Comparison of ENCODE assay signal across 28 cellular contexts in the genomic region with DNA sequence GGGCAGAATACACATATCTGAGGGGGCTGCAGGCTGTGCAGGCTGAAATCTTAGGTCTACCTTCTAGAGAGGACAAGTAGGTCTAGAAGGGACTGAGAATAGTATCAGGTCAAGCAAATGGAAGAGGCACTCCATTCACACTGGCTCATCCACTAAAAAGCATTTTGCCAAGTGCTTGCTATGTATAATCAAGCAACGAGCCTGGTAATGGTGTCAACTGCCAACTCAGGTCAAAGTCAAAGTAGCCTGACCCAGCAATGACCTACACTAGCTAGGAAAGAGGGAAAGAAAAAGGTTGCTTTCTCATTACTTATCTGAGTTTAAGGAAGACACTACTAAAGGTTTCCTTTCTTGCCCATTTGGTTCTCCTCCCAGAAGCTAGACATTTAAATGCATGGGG. TPM values are rescaled to one million over a fixed set of nuclear protein-coding genes. Genes with fewer than 3 reads are reported as not detected.
"Had no signal": no experiment of that assay in that cellular context is flagged by ENCODE, and none has a peak within 500 bp of the region (broad histone marks: within the 10 kb centered on the region; RNA-seq: fewer than 3 reads in every experiment).

No MANE protein-coding gene starts in this region.

- H3K9me3 ChIP-seq: ascending aorta, SJCRH30 had no signal

- H3K27me3 ChIP-seq: ascending aorta, SJCRH30 had no signal

- H3K27ac ChIP-seq: ascending aorta, cardiac muscle cell, PC-9, RWPE1, SJCRH30, SK-N-MC had no signal

- H3K4me1 ChIP-seq: ascending aorta had no signal

- DNase-seq: activated CD4-positive, alpha-beta T cell treated with anti-CD3 and anti-CD28 coated beads, Interleukin-2, amount 10 ng/mL, durations not matched to agents 7 days and 5 days; activated CD4-positive, alpha-beta T cell treated with anti-CD3 and anti-CD28 coated beads, Interleukin-2, amount 50 U/mL, for 48 hours; activated CD8-positive, alpha-beta T cell treated with anti-CD3 and anti-CD28 coated beads, Interleukin-2, amount 10 ng/mL, durations not matched to agents 7 days and 5 days; activated gamma-delta T cell; activated naive CD4-positive, alpha-beta T cell treated with Interleukin-2 at 50 U/mL for 16 hours; activated naive CD8-positive, alpha-beta T cell treated with anti-CD3 and anti-CD28 coated beads, Interleukin-2, amount 10 ng/mL, durations not matched to agents 7 days and 5 days; activated T-cell treated with anti-CD3 and anti-CD28 coated beads, Interleukin-2, amount 50 U/mL, for 24 hours; amygdala; IMR-90; NCI-H1436 treated with DMSO at 0.1 percent for 48 hours; NCI-H1694 treated with DMSO at 0.1 percent for 48 hours; NCI-H2029; NCI-H345; NCI-H524 treated with DMSO at 0.1 percent for 48 hours; PC-9; SHP77; SJCRH30; T1000 had no signal

- H3K36me3 ChIP-seq: cardiac muscle cell had no signal

- H3K4me3 ChIP-seq: ascending aorta, cardiac muscle cell, K562, PC-9, SJCRH30, SK-N-MC had no signal

- ATAC-seq: activated CD8-positive, alpha-beta T cell treated with anti-CD3 and anti-CD28 coated beads, Interleukin-2, amount 10 ng/mL, durations not matched to agents 7 days and 5 days; K562 had no signal

RNA-seq across cellular contexts. Expression of gene KCND3, which starts 10.8 kb away (rescaled TPM):
- total RNA-seq: activated CD4-positive, alpha-beta T cell treated with anti-CD3 and anti-CD28 coated beads, Interleukin-2, amount 10 ng/mL, durations not matched to agents 7 days and 5 days; activated CD8-positive, alpha-beta T cell treated with anti-CD3 and anti-CD28 coated beads, Interleukin-2, amount 10 ng/mL, durations not matched to agents 7 days and 5 days; activated naive CD8-positive, alpha-beta T cell treated with anti-CD3 and anti-CD28 coated beads, Interleukin-2, amount 10 ng/mL, durations not matched to agents 7 days and 5 days; activated T-helper 2 cell treated with anti-CD3 and anti-CD28 coated beads, Interferon-gamma antibody, Interleukin-2, Interleukin-4, amounts not matched to agents 10 μg/mL and 5 μg/mL and 100 μg/mL, durations not matched to agents 14 hours and 24 hours and 36 hours; K562; M059J; OCI-LY7; PC-9; T-helper 1 cell treated with Interleukin-12 subunit alpha and Interleukin-12 subunit beta and Interleukin-4 antibody, amounts not matched to agents 30 ng/mL and 1 ng/mL, for 36 hours; T-helper 2 cell treated with Interferon-gamma antibody and Interleukin-4, amounts not matched to agents 100 ng/mL and 5 ng/mL, for 36 hours had no signal
- polyA plus RNA-seq: K562 had no signal
